ENCODE assay signal across 20 cellular contexts in the genomic region with DNA sequence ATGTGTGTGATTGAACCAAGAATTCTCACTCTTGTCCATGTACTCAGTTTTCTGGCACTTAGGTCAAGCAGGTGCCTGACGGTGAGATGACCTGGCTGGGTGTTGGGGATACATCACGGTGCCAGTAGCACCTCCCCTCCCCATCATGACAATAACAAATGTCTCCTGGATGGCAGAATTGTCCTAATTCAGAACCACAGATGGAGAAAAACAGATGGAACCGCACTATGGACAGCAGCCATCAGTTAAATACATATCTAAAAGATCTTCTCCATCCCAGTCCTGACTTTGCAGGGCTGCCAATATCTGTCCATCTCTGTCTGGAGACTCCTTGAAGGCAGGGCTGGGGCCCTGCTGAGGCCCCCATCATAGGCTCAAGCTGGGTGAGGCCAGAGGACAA.
A peak's percentile ranks its signal among the peaks of the same experiment; 100 is the strongest.
DNase-seq lines count a peak whose midpoint lies in the region; ATAC-seq, FAIRE-seq and TF ChIP-seq lines count a peak whose summit lies in the region.
"Had no signal": no experiment of that assay in that cellular context is flagged by ENCODE, and none has a peak within 500 bp of the region (broad histone marks: within the 10 kb centered on the region; RNA-seq: fewer than 3 reads in every experiment).

No MANE protein-coding gene starts in this region.

- TF ChIP-seq CTCF in HepG2 (CRISPR knock-in tag; IDR thresholded peaks at IDR 0.05) (no peak), right lobe of liver (IDR thresholded peaks at IDR 0.05) (no peak), K562 (IDR thresholded peaks at IDR 0.05 in 2 of 3, conservative IDR thresholded peaks at IDR 0.05 in 1 of 3; ENCODE audit: insufficient read depth in 2 of 3, low read depth in 1 of 3, low read length in 3 of 3) (no peak)

- TF ChIP-seq RAD21 in HepG2 (CRISPR knock-in tag; IDR thresholded peaks at IDR 0.05) (no peak), K562 (CRISPR knock-in tag; conservative IDR thresholded peaks at IDR 0.05 in 1 of 2, IDR thresholded peaks at IDR 0.05 in 1 of 2) (no peak)

- 100% methylated on average over 3 of the region's 3 CpGs for WGBS in HepG2 (ENCODE audit: low lambda C conversion rate)
- WGBS in right lobe of liver (ENCODE audit: insufficient coverage, low coverage, low lambda C conversion rate, missing lambda C conversion rate): 83% methylated on average over 1 of the region's 3 CpGs
- WGBS in K562 (ENCODE audit: insufficient coverage, low coverage, missing lambda C conversion rate): 51% methylated on average over 3 of the region's 3 CpGs

- CTCF ChIA-PET in HepG2 (lab: Yijun Ruan, JAX; ENCODE audit: low intra/inter-chr PET ratio, low total read pairs): no interaction called here
- CTCF ChIA-PET in K562 (lab: Yijun Ruan, JAX; ENCODE audit: low intra/inter-chr PET ratio): no interaction called here

- H3K36me3 ChIP-seq in HepG2 (replicated peaks in 1 of 2; ENCODE audit: control insufficient read depth in 1 of 2, insufficient read depth in 2 of 2, low read length in 2 of 2): peaks cover 31 to 72% of the 10 kb centered on the region in 2 experiments; a peak in 4 of 5 replicates
- peaks cover 0 to 8% (median 0%) of the 10 kb centered on the region in 4 donors for H3K36me3 ChIP-seq in right lobe of liver
- peaks cover 44% of the 10 kb centered on the region; the same call in 2 of the 3 replicates for H3K36me3 ChIP-seq in K562 (ENCODE audit: control insufficient read depth, insufficient read depth, low read length)

- H3K79me2 ChIP-seq in HepG2 (ENCODE audit: insufficient read depth, low read length) (no peaks in the 10 kb centered on the region), K562 (ENCODE audit: control insufficient read depth, insufficient read depth, low read length) (no peaks in the 10 kb centered on the region)

- no peaks in the 10 kb centered on the region for H3K9me3 ChIP-seq in HepG2 (ENCODE audit: low read length)
- H3K9me3 ChIP-seq in right lobe of liver: no peaks in the 10 kb centered on the region
- H3K9me3 ChIP-seq in K562 (replicated peaks; ENCODE audit: control insufficient read depth, insufficient read depth, low read depth, low read length): no peaks in the 10 kb centered on the region
- H3K9me3 ChIP-seq: A549, Caco-2 had no signal

- no peaks in the 10 kb centered on the region for H3K4me1 ChIP-seq in HepG2 (ENCODE audit: insufficient read depth, low read length)
- no peaks in the 10 kb centered on the region for H3K4me1 ChIP-seq in right lobe of liver
- no peaks in the 10 kb centered on the region for H3K4me1 ChIP-seq in K562 (replicated peaks in 1 of 2; ENCODE audit: control insufficient read depth in 2 of 2, insufficient read depth in 2 of 2, low read length in 2 of 2)
- H3K4me1 ChIP-seq: Caco-2 had no signal

- BruUV-seq in HepG2 (replicated peaks; lab: Mats Ljungman, UMichigan): no TSS peak
- BruUV-seq in K562 (replicated peaks; lab: Mats Ljungman, UMichigan): no TSS peak

- no peaks in the 10 kb centered on the region for H4K20me1 ChIP-seq in HepG2 (ENCODE audit: insufficient read depth, low read length)
- 0 out of 2 replicates have a peak, but pooled peaks cover 7% of the 10 kb centered on the region for H4K20me1 ChIP-seq in K562 (replicated peaks; ENCODE audit: control insufficient read depth, insufficient read depth, low read length)
- H4K20me1 ChIP-seq: BLaER1 treated with 17β-estradiol and CSF1 and Interleukin-3, amounts not matched to agents 10 nM and 100 nM had no signal

- intact Hi-C loops in HepG2 (cut with micrococcal nuclease; ENCODE audit: unreplicated experiment): no loop called here
- intact Hi-C loops in right lobe of liver (cut with DNase I): no loop called here
- intact Hi-C loops in K562 (cut with micrococcal nuclease): no loop called here

- H3K4me2 ChIP-seq in HepG2 (ENCODE audit: low read depth, low read length) (no peak overlapping the region), K562 (ENCODE audit: insufficient read depth, low read length) (no peak overlapping the region)
- H3K4me2 ChIP-seq: A549; BLaER1 treated with 17β-estradiol and CSF1 and Interleukin-3, amounts not matched to agents 10 nM and 100 nM had no signal

- ATAC-seq in HepG2 (no peak), right lobe of liver (no peak), K562 (no peak)
- ATAC-seq: A549; CD8-positive, alpha-beta T cell had no signal

- no peak for DNase-seq in HepG2 (ENCODE audit: low spot score)
- no peak for DNase-seq in right lobe of liver
- DNase-seq in K562 (ENCODE audit: extremely low read depth in 1 of 4, low spot score in 3 of 4): no peak
- no peak for DNase-seq in activated CD8-positive, alpha-beta memory T cell treated with anti-CD3 and anti-CD28 coated beads for 24 hours
- DNase-seq in activated CD8-positive, alpha-beta memory T cell treated with anti-CD3 and anti-CD28 coated beads, Interleukin-2, amount 50 U/mL, for 4 hours: no peak
- DNase-seq: AML-193; Caco-2; Calu3; CD4-positive, alpha-beta T cell; CD8-positive, alpha-beta T cell; DMS79 treated with DMSO at 0.1 percent for 48 hours; GF-D8 had no signal

- FAIRE-seq in HepG2 (lab: Jason Lieb, UNC): no peak
- FAIRE-seq in K562 (lab: Jason Lieb, UNC): no peak
- FAIRE-seq: A549, D721Med, G401.6, GM12891, GM19239 had no signal

- H3K4me3 ChIP-seq in HepG2 (replicated peaks in 1 of 3; ENCODE audit: insufficient read depth in 1 of 3, low read depth in 2 of 3, low read length in 3 of 3) (no peak overlapping the region), right lobe of liver (no peak overlapping the region), K562 (no peak overlapping the region)
- H3K4me3 ChIP-seq: A549; BLaER1 treated with 17β-estradiol and CSF1 and Interleukin-3, amounts not matched to agents 10 nM and 100 nM had no signal

- H3K27ac ChIP-seq in HepG2 (ENCODE audit: extremely low read length, insufficient read depth, low read length) (no peak overlapping the region), right lobe of liver (no peak overlapping the region), K562 (ENCODE audit: extremely low read depth, low read depth, low read length) (no peak overlapping the region)
- H3K27ac ChIP-seq: 22Rv1; A549; BLaER1 treated with 17β-estradiol and CSF1 and Interleukin-3, amounts not matched to agents 10 nM and 100 nM; C4-2B had no signal

- in situ Hi-C loops in HepG2 (cut with HindIII; ENCODE audit: extremely low pct_ligation_motif_present, low pct_unique_long_range_greater_than_20kb): no loop called here
- in situ Hi-C loops in K562 (cut with MboI): no loop called here

- H3K27me3 ChIP-seq in HepG2 (ENCODE audit: control insufficient read depth in 1 of 2, insufficient read depth in 2 of 2, low read length in 2 of 2): no peaks in the 10 kb centered on the region
- no peaks in the 10 kb centered on the region for H3K27me3 ChIP-seq in right lobe of liver
- H3K27me3 ChIP-seq in K562 (ENCODE audit: control insufficient read depth in 2 of 2, insufficient read depth in 2 of 2, low read length in 2 of 2): no peaks in the 10 kb centered on the region
- H3K27me3 ChIP-seq: BLaER1 treated with 17β-estradiol and CSF1 and Interleukin-3, amounts not matched to agents 10 nM and 100 nM had no signal

- H3K9ac ChIP-seq in HepG2 (ENCODE audit: insufficient read depth, low read depth, low read length): no peak overlapping the region
- H3K9ac ChIP-seq in K562 (ENCODE audit: insufficient read depth in 1 of 2, low read depth in 2 of 2, low read length in 2 of 2): no peak overlapping the region
- H3K9ac ChIP-seq: BLaER1 treated with 17β-estradiol and CSF1 and Interleukin-3, amounts not matched to agents 10 nM and 100 nM had no signal

- no peak for TF ChIP-seq EP300 in HepG2 (IDR thresholded peaks at IDR 0.05; ENCODE audit: low read depth in 2 of 2, low read length in 2 of 2)
- TF ChIP-seq EP300 in HepG2 (CRISPR knock-in tag; IDR thresholded peaks at IDR 0.05; ENCODE audit: borderline replicate concordance): no peak
- TF ChIP-seq EP300 in K562 (IDR thresholded peaks at IDR 0.05; ENCODE audit: low read length): no peak

- no peak for TF ChIP-seq POLR2A in HepG2 (IDR thresholded peaks at IDR 0.05; ENCODE audit: insufficient read depth in 1 of 2, low read depth in 2 of 2, low read length in 2 of 2)
- no peak for TF ChIP-seq POLR2A in right lobe of liver (IDR thresholded peaks at IDR 0.05)
- TF ChIP-seq POLR2A in K562 (conservative IDR thresholded peaks at IDR 0.05): no peak

- POLR2A ChIA-PET in HepG2 (lab: Yijun Ruan, JAX): no interaction called here
- POLR2A ChIA-PET in K562 (lab: Yijun Ruan, JAX): no interaction called here

- H2AFZ ChIP-seq in HepG2 (ENCODE audit: low read length) (no peak overlapping the region), K562 (ENCODE audit: low read depth, low read length) (no peak overlapping the region)

- no peaks in the 10 kb centered on the region for H3K9me1 ChIP-seq in K562 (ENCODE audit: control insufficient read depth, insufficient read depth, low read length)

TF ChIP-seq in HepG2, 621 proteins besides CTCF, POLR2A, EP300 and RAD21:
- no peak for TF ChIP-seq ATAD3A (CRISPR knock-in tag; IDR thresholded peaks at IDR 0.05)
- TF ChIP-seq ZSCAN30 (CRISPR knock-in tag; IDR thresholded peaks at IDR 0.05): peak; percentile 99

TF ChIP-seq in K562, 482 proteins besides CTCF, POLR2A, EP300 and RAD21:
- TF ChIP-seq POLR3G (IDR thresholded peaks at IDR 0.05; ENCODE audit: extremely low read depth, insufficient read length, insufficient replicate concordance) (no peak), ZFP36 (IDR thresholded peaks at IDR 0.05; ENCODE audit: low read depth, low read length, partially characterized antibody) (peak; percentile 9)
- TF ChIP-seq, protein P1, sequence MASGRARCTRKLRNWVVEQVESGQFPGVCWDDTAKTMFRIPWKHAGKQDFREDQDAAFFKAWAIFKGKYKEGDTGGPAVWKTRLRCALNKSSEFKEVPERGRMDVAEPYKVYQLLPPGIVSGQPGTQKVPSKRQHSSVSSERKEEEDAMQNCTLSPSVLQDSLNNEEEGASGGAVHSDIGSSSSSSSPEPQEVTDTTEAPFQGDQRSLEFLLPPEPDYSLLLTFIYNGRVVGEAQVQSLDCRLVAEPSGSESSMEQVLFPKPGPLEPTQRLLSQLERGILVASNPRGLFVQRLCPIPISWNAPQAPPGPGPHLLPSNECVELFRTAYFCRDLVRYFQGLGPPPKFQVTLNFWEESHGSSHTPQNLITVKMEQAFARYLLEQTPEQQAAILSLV (tag; IDR thresholded peaks at IDR 0.05): no peak
